Comparison of ENCODE assay signal across 9 cellular contexts in genomic region chr11:34263462-34264186, GRCh38.
DNase-seq lines count a peak whose midpoint lies in the region; ATAC-seq and TF ChIP-seq lines count a peak whose summit lies in the region.
"Had no signal": no experiment of that assay in that cellular context is flagged by ENCODE, and none has a peak within 500 bp of the region (broad histone marks: within the 10 kb centered on the region; RNA-seq: fewer than 3 reads in every experiment).

No MANE protein-coding gene starts in this region.

- no peak overlapping the region for H3K4me2 ChIP-seq in SK-N-SH

- no peaks in the 10 kb centered on the region for H3K9me3 Mint-ChIP-seq in naive thymus-derived CD4-positive, alpha-beta T cell
- H3K9me3 Mint-ChIP-seq: T-helper 1 cell treated with Interleukin-12 subunit alpha and Interleukin-12 subunit beta and Interleukin-4 antibody, amounts not matched to agents 30 μg/mL and 1 μg/mL, for 36 hours had no signal

- peaks cover 0 to 26% (median 0%) of the 10 kb centered on the region in 5 donors for H3K27me3 Mint-ChIP-seq in naive thymus-derived CD4-positive, alpha-beta T cell

- CTCF ChIA-PET in SK-N-SH (lab: Yijun Ruan, JAX): interaction anchor here (0.5 to 5.9 kb wide), 6 partner anchors 13 to 92 kb away, joined by 3 to 31 read pairs (median 5); no protein-coding TSS in a partner anchor
- CTCF ChIA-PET in naive thymus-derived CD4-positive, alpha-beta T cell (lab: Charles Lee): no interaction called here

- no peaks in the 10 kb centered on the region for H3K36me3 Mint-ChIP-seq in naive thymus-derived CD4-positive, alpha-beta T cell

- no peak for DNase-seq in SK-N-SH
- DNase-seq in right atrium auricular region (ENCODE audit: low spot score): peak; percentile 71
- peak; percentile 54 for DNase-seq in ureter (ENCODE audit: low spot score)
- DNase-seq in inferior parietal cortex (ENCODE audit: extremely low spot score): no peak
- DNase-seq in naive thymus-derived CD4-positive, alpha-beta T cell: no peak
- DNase-seq in stimulated activated CD4-positive, alpha-beta T cell treated with anti-CD3 and anti-CD28 coated beads, Interleukin-4, amount 100 ng/mL, for 24 hours: no peak
- DNase-seq: erythroblast had no signal

- no peaks in the 10 kb centered on the region for H3K36me3 ChIP-seq in SK-N-SH (replicated peaks in 1 of 2; ENCODE audit: control insufficient read depth in 1 of 2, insufficient read depth in 2 of 2, low read length in 1 of 2)
- no peaks in the 10 kb centered on the region for H3K36me3 ChIP-seq in right atrium auricular region
- no peaks in the 10 kb centered on the region for H3K36me3 ChIP-seq in naive thymus-derived CD4-positive, alpha-beta T cell (ENCODE audit: control insufficient read depth in 2 of 3, insufficient read depth in 3 of 3, low read length in 3 of 3)

- H3K4me3 Mint-ChIP-seq in naive thymus-derived CD4-positive, alpha-beta T cell: no peak overlapping the region
- H3K4me3 Mint-ChIP-seq: T-helper 1 cell treated with Interleukin-12 subunit alpha and Interleukin-12 subunit beta and Interleukin-4 antibody, amounts not matched to agents 30 μg/mL and 1 μg/mL, for 36 hours had no signal

- peak overlapping the region in 1 of 2 experiments; percentile 86; a peak in 2 of 4 replicates for H3K27ac ChIP-seq in SK-N-SH (ENCODE audit: low read depth in 2 of 2, low read length in 1 of 2)
- no peak overlapping the region for H3K27ac ChIP-seq in right atrium auricular region
- no peak overlapping the region for H3K27ac ChIP-seq in naive thymus-derived CD4-positive, alpha-beta T cell (ENCODE audit: low read depth, low read length)

- no peaks in the 10 kb centered on the region for H3K9me3 ChIP-seq in SK-N-SH
- H3K9me3 ChIP-seq in right atrium auricular region: no peaks in the 10 kb centered on the region
- no peaks in the 10 kb centered on the region for H3K9me3 ChIP-seq in naive thymus-derived CD4-positive, alpha-beta T cell (ENCODE audit: control insufficient read depth in 2 of 3, low read length in 3 of 3)

- H3K4me1 ChIP-seq in SK-N-SH (ENCODE audit: control insufficient read depth in 1 of 2, insufficient read depth in 2 of 2, low read depth in 1 of 2, low read length in 1 of 2): peaks cover 55 to 63% of the 10 kb centered on the region in 2 experiments
- H3K4me1 ChIP-seq in right atrium auricular region: peaks cover 0 to 49% of the 10 kb centered on the region in 2 donors
- H3K4me1 ChIP-seq in naive thymus-derived CD4-positive, alpha-beta T cell (ENCODE audit: control insufficient read depth in 2 of 2, insufficient read depth in 2 of 2, low read length in 2 of 2): peaks cover 0 to 8% of the 10 kb centered on the region in 2 donors

- peak overlapping the region in 1 of 9 donors; percentile 10 for H3K27ac Mint-ChIP-seq in naive thymus-derived CD4-positive, alpha-beta T cell
- H3K27ac Mint-ChIP-seq: T-helper 1 cell treated with Interleukin-12 subunit alpha and Interleukin-12 subunit beta and Interleukin-4 antibody, amounts not matched to agents 30 μg/mL and 1 μg/mL, for 36 hours had no signal

- H3F3A ChIP-seq in SK-N-SH (replicated peaks; ENCODE audit: insufficient read depth): peaks cover 12% of the 10 kb centered on the region

- H3K27me3 ChIP-seq in SK-N-SH (ENCODE audit: insufficient read depth): no peaks in the 10 kb centered on the region
- H3K27me3 ChIP-seq in right atrium auricular region: no peaks in the 10 kb centered on the region
- no peaks in the 10 kb centered on the region for H3K27me3 ChIP-seq in naive thymus-derived CD4-positive, alpha-beta T cell (ENCODE audit: control insufficient read depth in 2 of 2, insufficient read depth in 2 of 2, low read length in 2 of 2)

- peak; percentile 21; the same call in 1 of the 2 replicates for TF ChIP-seq RAD21 in Ishikawa (IDR thresholded peaks at IDR 0.05; ENCODE audit: low read depth)
- TF ChIP-seq RAD21 in SK-N-SH (IDR thresholded peaks at IDR 0.05; ENCODE audit: low read length): no peak

- peak; percentile 80 for TF ChIP-seq EP300 in Ishikawa (IDR thresholded peaks at IDR 0.05; ENCODE audit: borderline replicate concordance)
- TF ChIP-seq EP300 in SK-N-SH (IDR thresholded peaks at IDR 0.05; ENCODE audit: borderline replicate concordance in 1 of 2, low read depth in 1 of 2, low read length in 1 of 2): peak in 1 of 2 experiments; percentile 74; a peak in 1 of 4 replicates

- 90% methylated on average over 8 of the region's 8 CpGs for WGBS in SK-N-SH (ENCODE audit: low lambda C conversion rate)

- no peaks in the 10 kb centered on the region for H3K9me2 ChIP-seq in SK-N-SH

- no peak overlapping the region for H3K4me3 ChIP-seq in SK-N-SH (ENCODE audit: low read depth in 2 of 2, low read length in 1 of 2)
- H3K4me3 ChIP-seq in right atrium auricular region: no peak overlapping the region
- no peak overlapping the region for H3K4me3 ChIP-seq in naive thymus-derived CD4-positive, alpha-beta T cell (ENCODE audit: low read length)

- intact Hi-C loops in naive thymus-derived CD4-positive, alpha-beta T cell (cut with micrococcal nuclease): no loop called here

- no peak overlapping the region for H2AFZ ChIP-seq in SK-N-SH (ENCODE audit: low read depth)

- no peak for ATAC-seq in naive thymus-derived CD4-positive, alpha-beta T cell

- no peaks in the 10 kb centered on the region for H3K79me2 ChIP-seq in SK-N-SH (ENCODE audit: insufficient read depth)

- TF ChIP-seq CTCF in SK-N-SH (IDR thresholded peaks at IDR 0.05) (no peak), right atrium auricular region (IDR thresholded peaks at IDR 0.05) (no peak)

- POLR2A ChIA-PET in SK-N-SH (lab: Yijun Ruan, JAX): interaction anchor here (1.0 kb wide), 2 partner anchors 8 to 93 kb away, joined by 3 to 6 read pairs; partner anchors contain the start of gene ABTB2
- POLR2A ChIA-PET in naive thymus-derived CD4-positive, alpha-beta T cell (lab: Charles Lee): interaction anchor here (0.6 kb wide), 1 partner anchor 317 kb away, joined by 3 read pairs; no protein-coding TSS in a partner anchor

- H4K20me1 ChIP-seq in SK-N-SH (ENCODE audit: insufficient read depth): 0 out of 2 replicates have a peak, but pooled peaks cover 13% of the 10 kb centered on the region

- H3K4me1 Mint-ChIP-seq in naive thymus-derived CD4-positive, alpha-beta T cell: peaks cover 7 to 21% (median 15%) of the 10 kb centered on the region in 7 donors

- no peak overlapping the region for H3K9ac ChIP-seq in SK-N-SH

TF ChIP-seq in Ishikawa, 13 proteins besides CTCF, POLR2A, EP300 and RAD21 (continues in another document):
- TF ChIP-seq EGR1 (IDR thresholded peaks at IDR 0.05): no peak
- peak; percentile 71 for TF ChIP-seq TEAD4 (IDR thresholded peaks at IDR 0.05)
- TF ChIP-seq CEBPB (IDR thresholded peaks at IDR 0.05): peak; percentile 33; the same call in 1 of the 2 replicates
- TF ChIP-seq USF1 (IDR thresholded peaks at IDR 0.05): no peak
- peak; percentile 87 for TF ChIP-seq TCF12 (IDR thresholded peaks at IDR 0.05; ENCODE audit: low read depth)
- peak; percentile 16; the same call in 1 of the 2 replicates for TF ChIP-seq FOXM1 (IDR thresholded peaks at IDR 0.05; ENCODE audit: borderline replicate concordance, low read depth)

TF ChIP-seq in SK-N-SH, 30 proteins besides CTCF, POLR2A, EP300 and RAD21:
- TF ChIP-seq PBX3 (IDR thresholded peaks at IDR 0.05) (peak; percentile 60), FOSL2 (IDR thresholded peaks at IDR 0.05; ENCODE audit: borderline replicate concordance, low read depth) (peak; percentile 93), SMC3 (IDR thresholded peaks at IDR 0.05; ENCODE audit: low read depth, low read length) (no peak), TCF12 (IDR thresholded peaks at IDR 0.05) (peak; percentile 86), POLR2AphosphoS5 (IDR thresholded peaks at IDR 0.05; ENCODE audit: low read depth, low read length) (peak; percentile 31; the same call in 1 of the 2 replicates), TEAD4 (IDR thresholded peaks at IDR 0.05; ENCODE audit: borderline replicate concordance, insufficient read depth) (peak; percentile 61; the same call in 1 of the 2 replicates), MEF2A (IDR thresholded peaks at IDR 0.05; ENCODE audit: borderline replicate concordance, low read depth) (no peak), NFIC (IDR thresholded peaks at IDR 0.05; ENCODE audit: borderline replicate concordance) (peak; percentile 92), USF2 (IDR thresholded peaks at IDR 0.05; ENCODE audit: borderline replicate concordance, low read depth, low read length) (no peak), RFX5 (IDR thresholded peaks at IDR 0.05; ENCODE audit: low read length) (no peak), JUND (IDR thresholded peaks at IDR 0.05) (peak; percentile 93)

Comparison
In these comparisons a context has a peak if more than half of its experiments do, and no peak if none do; other contexts are left out.
1. DNase-seq: peak in right atrium auricular region (single experiment) and ureter (single experiment); none in SK-N-SH (single experiment), inferior parietal cortex (single experiment), naive thymus-derived CD4-positive, alpha-beta T cell (0 of 9) and stimulated activated CD4-positive, alpha-beta T cell treated with anti-CD3 and anti-CD28 coated beads, Interleukin-4, amount 100 ng/mL, for 24 hours (single experiment).